In the genomic region with DNA sequence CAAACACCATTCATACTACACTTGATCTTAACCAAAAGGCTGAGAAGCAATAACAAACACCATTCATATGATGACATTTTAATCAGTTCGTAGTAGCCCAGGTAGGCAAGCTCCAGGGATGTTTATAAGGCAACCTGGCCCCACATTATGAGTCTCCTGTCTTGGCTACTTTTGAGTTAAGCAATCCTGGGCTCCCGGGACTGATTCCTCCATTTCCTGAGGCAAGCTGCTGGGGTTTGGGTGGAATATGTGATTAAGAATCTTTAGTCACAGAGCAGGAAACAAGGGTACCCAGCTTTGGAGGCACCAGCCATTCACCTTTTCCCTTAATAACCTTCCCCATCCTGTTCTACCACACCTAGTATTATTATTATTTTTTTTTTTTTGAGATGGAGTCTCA, we compare ENCODE assay signal across 26 cellular contexts.
"Had no signal": no experiment of that assay in that cellular context is flagged by ENCODE, and none has a peak within 500 bp of the region (broad histone marks: within the 10 kb centered on the region; RNA-seq: fewer than 3 reads in every experiment).

No MANE protein-coding gene starts in this region.

- H3K27me3 ChIP-seq: dorsolateral prefrontal cortex, foreskin keratinocyte, heart right ventricle, left lung, spleen, tibial nerve had no signal

- H3K4me3 ChIP-seq: cardiac muscle cell, coronary artery, dorsolateral prefrontal cortex, heart right ventricle, left lung, lung, mucosa of descending colon, spleen, tibial nerve had no signal

- H3K36me3 ChIP-seq: cardiac muscle cell, heart right ventricle, left lung, spleen, tibial nerve had no signal

- H3K4me1 ChIP-seq: left lung, spleen, tibial nerve had no signal

- H3K9me3 ChIP-seq: heart right ventricle, left lung, mucosa of descending colon, spleen, tibial nerve had no signal

- ATAC-seq: heart right ventricle; left lung; mucosa of descending colon; natural killer cell treated with Interleukin-12 subunit alpha and Interleukin-12 subunit beta and Interleukin-15 and Interleukin-18, amount 100 ng/mL, for 72 hours; right cardiac atrium; T-helper 17 cell had no signal

- DNase-seq: activated CD4-positive, alpha-beta memory T cell treated with anti-CD3 and anti-CD28 coated beads for 36 hours; activated CD4-positive, alpha-beta T cell treated with anti-CD3 and anti-CD28 coated beads, Interleukin-2, amount 10 ng/mL, durations not matched to agents 24 days and 14 days; activated CD4-positive, CD25-positive, alpha-beta regulatory T cell treated with anti-CD3 and anti-CD28 coated beads, Interleukin-2, amount 50 U/mL, for 72 hours; activated CD8-positive, alpha-beta memory T cell treated with anti-CD3 and anti-CD28 coated beads, Interleukin-2, amount 50 U/mL, for 4 hours; activated gamma-delta T cell treated with Interleukin-2 at 50 U/mL for 16 hours; activated naive CD4-positive, alpha-beta T cell treated with anti-CD3 and anti-CD28 coated beads, Interleukin-2, amount 50 U/mL, for 16 hours; activated T-cell treated with anti-CD3 and anti-CD28 coated beads, Interleukin-2, amount 50 U/mL, for 1 hour; cerebellar nuclear complex; dorsolateral prefrontal cortex; effector memory CD4-positive, alpha-beta T cell; erythroblast; heart right ventricle; left lung; mucosa of descending colon; posterior cingulate gyrus; right cardiac atrium; spleen; stimulated activated naive CD4-positive, alpha-beta T cell treated with Interleukin-2 at 50 U/mL for 16 hours; T-helper 17 cell; T1000 had no signal

- H3K27ac ChIP-seq: cardiac muscle cell, coronary artery, dorsolateral prefrontal cortex, foreskin keratinocyte, heart right ventricle, left lung, spleen, tibial nerve had no signal
